30 cellular contexts compared by ENCODE assay signal in the genomic region with DNA sequence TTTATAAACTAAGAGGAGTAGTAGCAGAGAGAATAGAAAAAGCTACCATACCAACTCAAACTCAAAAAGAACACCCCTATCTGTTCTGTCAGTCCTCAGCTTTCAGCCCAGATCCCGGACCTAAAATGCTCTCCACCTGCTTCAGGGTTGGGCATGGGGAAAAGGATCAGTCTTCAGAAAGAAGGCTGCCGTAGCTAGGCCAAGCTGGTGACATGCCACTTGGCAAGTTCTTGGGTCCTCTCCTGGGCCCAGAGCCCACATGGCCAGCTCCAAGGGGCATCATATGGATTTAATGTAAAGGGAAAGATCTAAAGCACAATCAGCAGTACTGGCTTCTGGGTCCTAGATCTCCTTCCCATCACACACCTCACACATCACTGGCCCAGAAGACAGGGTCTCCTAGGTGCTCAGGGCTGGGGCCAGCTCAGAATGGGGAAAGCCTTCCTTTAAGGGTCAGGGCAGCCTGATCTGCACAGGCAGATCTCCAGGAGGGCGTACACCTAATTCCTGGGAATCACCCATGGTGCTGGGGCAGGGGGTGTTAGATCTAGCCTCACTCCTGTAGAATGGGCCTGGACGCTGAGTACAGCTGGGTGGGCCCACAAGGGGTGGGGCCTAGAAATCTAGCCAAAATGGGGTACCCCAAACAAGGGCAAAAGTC. TPM values are rescaled to one million over a fixed set of nuclear protein-coding genes. Genes with fewer than 3 reads are reported as not detected.
A peak's percentile ranks its signal among the peaks of the same experiment; 100 is the strongest.
DNase-seq lines count a peak whose midpoint lies in the region; ATAC-seq, FAIRE-seq and TF ChIP-seq lines count a peak whose summit lies in the region.
"Had no signal": no experiment of that assay in that cellular context is flagged by ENCODE, and none has a peak within 500 bp of the region (broad histone marks: within the 10 kb centered on the region; RNA-seq: fewer than 3 reads in every experiment).

No MANE protein-coding gene starts in this region.

- in situ Hi-C loops in Panc1 (cut with HindIII; ENCODE audit: low pct_unique_long_range_greater_than_20kb, low sequenced_read_pairs): no loop called here

- H3K4me3 Mint-ChIP-seq in T-helper 1 cell treated with Interleukin-12 subunit alpha and Interleukin-12 subunit beta and Interleukin-4 antibody, amounts not matched to agents 30 μg/mL and 1 μg/mL, for 36 hours: no peak overlapping the region
- peak overlapping the region; percentile 24 for H3K4me3 Mint-ChIP-seq in progenitor cell of endocrine pancreas (ENCODE audit: low read depth)
- no peak overlapping the region for H3K4me3 Mint-ChIP-seq in stimulated activated naive CD8-positive, alpha-beta T cell treated with anti-CD3 and anti-CD28 coated beads, Interleukin-15, amount 100 ng/mL, for 72 hours
- H3K4me3 Mint-ChIP-seq: natural killer cell had no signal

- POLR2A ChIA-PET in Panc1 (lab: Charles Lee): no interaction called here

- TSS peak; percentile 53 for BruUV-seq in Panc1 (replicated peaks; lab: Mats Ljungman, UMichigan)

- H3K27ac Mint-ChIP-seq in T-helper 1 cell treated with Interleukin-12 subunit alpha and Interleukin-12 subunit beta and Interleukin-4 antibody, amounts not matched to agents 30 μg/mL and 1 μg/mL, for 36 hours: peak overlapping the region; percentile 27
- H3K27ac Mint-ChIP-seq in progenitor cell of endocrine pancreas: peak overlapping the region; percentile 78
- no peak overlapping the region for H3K27ac Mint-ChIP-seq in stimulated activated naive CD8-positive, alpha-beta T cell treated with anti-CD3 and anti-CD28 coated beads, Interleukin-15, amount 100 ng/mL, for 72 hours
- H3K27ac Mint-ChIP-seq: natural killer cell had no signal

- ATAC-seq in Panc1: no peak
- no peak for ATAC-seq in stimulated activated naive CD8-positive, alpha-beta T cell treated with anti-CD3 and anti-CD28 coated beads, Interleukin-15, amount 100 ng/mL, for 72 hours
- ATAC-seq: natural killer cell had no signal

- no peak overlapping the region for H3K27ac ChIP-seq in Panc1 (ENCODE audit: low read length)
- H3K27ac ChIP-seq: epithelial cell of prostate, left ventricle myocardium inferior, parathyroid adenoma, PC-9, right atrium auricular region, spleen had no signal

- H3K4me1 Mint-ChIP-seq in T-helper 1 cell treated with Interleukin-12 subunit alpha and Interleukin-12 subunit beta and Interleukin-4 antibody, amounts not matched to agents 30 μg/mL and 1 μg/mL, for 36 hours (ENCODE audit: low read depth): peaks cover 5% of the 10 kb centered on the region
- H3K4me1 Mint-ChIP-seq in progenitor cell of endocrine pancreas (ENCODE audit: low read depth): peaks cover 22% of the 10 kb centered on the region
- H3K4me1 Mint-ChIP-seq in stimulated activated naive CD8-positive, alpha-beta T cell treated with anti-CD3 and anti-CD28 coated beads, Interleukin-15, amount 100 ng/mL, for 72 hours: peaks cover 72% of the 10 kb centered on the region

- peaks cover 6% of the 10 kb centered on the region for H3K36me3 Mint-ChIP-seq in T-helper 1 cell treated with Interleukin-12 subunit alpha and Interleukin-12 subunit beta and Interleukin-4 antibody, amounts not matched to agents 30 μg/mL and 1 μg/mL, for 36 hours (ENCODE audit: low read depth)
- no peaks in the 10 kb centered on the region for H3K36me3 Mint-ChIP-seq in progenitor cell of endocrine pancreas (ENCODE audit: insufficient read depth)

- H3K4me3 ChIP-seq in Panc1 (ENCODE audit: low read depth in 2 of 2, low read length in 2 of 2): no peak overlapping the region
- H3K4me3 ChIP-seq in iPS-15b (ENCODE audit: low read depth, low read length): peak overlapping the region; percentile 18
- H3K4me3 ChIP-seq: PC-9, right atrium auricular region had no signal

- no peak overlapping the region for H3K9ac ChIP-seq in iPS-15b (ENCODE audit: low read depth, low read length)
- H3K9ac ChIP-seq: parathyroid adenoma had no signal

- no peaks in the 10 kb centered on the region for H3K9me3 Mint-ChIP-seq in T-helper 1 cell treated with Interleukin-12 subunit alpha and Interleukin-12 subunit beta and Interleukin-4 antibody, amounts not matched to agents 30 μg/mL and 1 μg/mL, for 36 hours
- H3K9me3 Mint-ChIP-seq in progenitor cell of endocrine pancreas (ENCODE audit: low read depth): no peaks in the 10 kb centered on the region
- H3K9me3 Mint-ChIP-seq in stimulated activated naive CD8-positive, alpha-beta T cell treated with anti-CD3 and anti-CD28 coated beads, Interleukin-15, amount 100 ng/mL, for 72 hours: no peaks in the 10 kb centered on the region
- H3K9me3 Mint-ChIP-seq: natural killer cell had no signal

- TF ChIP-seq CTCF in Panc1 (IDR thresholded peaks at IDR 0.05): no peak
- no peak for TF ChIP-seq CTCF in progenitor cell of endocrine pancreas (IDR thresholded peaks at IDR 0.05; ENCODE audit: unreplicated experiment)

- H3K4me1 ChIP-seq in Panc1 (ENCODE audit: control insufficient read depth, insufficient read depth, low read length) (peaks cover 10% of the 10 kb centered on the region), iPS-15b (ENCODE audit: control insufficient read depth, insufficient read depth, low read length) (peaks cover 3% of the 10 kb centered on the region)
- H3K4me1 ChIP-seq: parathyroid adenoma had no signal

- DNase-seq in T-helper 1 cell (no peak), Panc1 (ENCODE audit: low read depth, low spot score) (no peak), progenitor cell of endocrine pancreas (ENCODE audit: low spot score, unreplicated experiment) (no peak), HT-29 (ENCODE audit: low spot score) (no peak), HTR-8/SVneo (ENCODE audit: insufficient read length, low spot score) (no peak)
- no peak for DNase-seq in stimulated activated naive CD8-positive, alpha-beta T cell treated with anti-CD3 and anti-CD28 coated beads, Interleukin-15, amount 100 ng/mL, for 72 hours
- DNase-seq: 8988T; activated CD8-positive, alpha-beta memory T cell treated with anti-CD3 and anti-CD28 coated beads for 24 hours; activated gamma-delta T cell; IMR-90; islet precursor cell; left ventricle myocardium inferior; midbrain; natural killer cell; NCI-H1092; NCI-H187; NCI-H526 treated with DMSO at 0.1 percent for 48 hours; PC-9; SHP77; spleen; stimulated activated CD4-positive, alpha-beta T cell treated with anti-CD3 and anti-CD28 coated beads, Interleukin-2, amount 100 ng/mL, for 48 hours; substantia nigra had no signal

- intact Hi-C loops in Panc1 (cut with micrococcal nuclease; ENCODE audit: unreplicated experiment): no loop called here

- H3K27me3 ChIP-seq in Panc1 (ENCODE audit: control insufficient read depth, insufficient read depth, low read length) (no peaks in the 10 kb centered on the region), iPS-15b (ENCODE audit: control insufficient read depth, insufficient read depth, low read length) (peaks cover 97% of the 10 kb centered on the region)

- H3K36me3 ChIP-seq in Panc1 (ENCODE audit: control insufficient read depth, insufficient read depth, low read length) (no peaks in the 10 kb centered on the region), iPS-15b (ENCODE audit: control insufficient read depth, insufficient read depth, low read length) (no peaks in the 10 kb centered on the region)
- H3K36me3 ChIP-seq: left ventricle myocardium inferior, right atrium auricular region, spleen had no signal

- H3K9me3 ChIP-seq in Panc1 (ENCODE audit: control insufficient read depth, insufficient read depth, low read depth, low read length): no peaks in the 10 kb centered on the region
- no peaks in the 10 kb centered on the region for H3K9me3 ChIP-seq in iPS-15b (ENCODE audit: control insufficient read depth, insufficient read depth, low read length)
- H3K9me3 ChIP-seq: left ventricle myocardium inferior, right atrium auricular region, spleen had no signal

- peaks cover 80% of the 10 kb centered on the region for H3K27me3 Mint-ChIP-seq in T-helper 1 cell treated with Interleukin-12 subunit alpha and Interleukin-12 subunit beta and Interleukin-4 antibody, amounts not matched to agents 30 μg/mL and 1 μg/mL, for 36 hours (ENCODE audit: low read depth)
- peaks cover 87% of the 10 kb centered on the region for H3K27me3 Mint-ChIP-seq in progenitor cell of endocrine pancreas
- H3K27me3 Mint-ChIP-seq in stimulated activated naive CD8-positive, alpha-beta T cell treated with anti-CD3 and anti-CD28 coated beads, Interleukin-15, amount 100 ng/mL, for 72 hours: peaks cover 96% of the 10 kb centered on the region

- CTCF ChIA-PET in Panc1 (lab: Charles Lee): no interaction called here

- FAIRE-seq in HTR-8/SVneo (lab: Jason Lieb, UNC): no peak

RNA-seq across cellular contexts. Expression of a gene that starts 2.5 kb away (rescaled TPM):
- total RNA-seq in Panc1 (2021; ENCODE audit: unreplicated experiment): 4.6 TPM
- 4.2 TPM for polyA plus RNA-seq in Panc1 (2012; ENCODE audit: insufficient read length)
- total RNA-seq in progenitor cell of endocrine pancreas: not detected in 2 replicates
- total RNA-seq in HT-29 (2014; rRNA removed; shearing (Covaris generic)): not detected in 2 replicates
- total RNA-seq: glomerular endothelial cell, IMR-90, left ventricle myocardium inferior, natural killer cell, PC-9, right atrium auricular region, spleen, urinary bladder had no signal
- polyA plus RNA-seq: adipose tissue, IMR-90, spleen, urinary bladder had no signal

Comparison
In these comparisons a context has a peak if more than half of its experiments do, and no peak if none do; other contexts are left out.
1. H3K27ac Mint-ChIP-seq: peak in T-helper 1 cell treated with Interleukin-12 subunit alpha and Interleukin-12 subunit beta and Interleukin-4 antibody, amounts not matched to agents 30 μg/mL and 1 μg/mL, for 36 hours (single experiment) and progenitor cell of endocrine pancreas (single experiment); none in stimulated activated naive CD8-positive, alpha-beta T cell treated with anti-CD3 and anti-CD28 coated beads, Interleukin-15, amount 100 ng/mL, for 72 hours (0 of 2).